ENCODE assay signal across 29 cellular contexts in the genomic region with DNA sequence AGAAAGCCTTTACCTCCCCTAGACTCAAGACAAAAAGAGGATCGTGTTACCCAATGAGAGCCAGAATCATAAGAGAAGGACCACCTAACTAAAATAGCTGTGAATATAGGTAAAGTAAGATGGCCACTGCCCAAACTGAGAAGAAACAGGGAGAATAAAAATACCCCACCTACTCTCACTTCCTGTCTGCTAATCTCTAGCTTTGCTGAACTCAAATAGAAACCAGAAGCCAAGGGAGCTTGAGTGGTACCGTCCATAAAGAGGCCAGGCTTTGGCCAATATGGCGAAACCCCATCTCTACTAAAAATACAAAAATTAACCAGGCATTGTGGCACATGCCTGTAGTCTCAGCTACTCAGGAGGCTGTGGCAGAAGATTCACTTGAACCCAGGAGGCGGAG.
DNase-seq lines count a peak whose midpoint lies in the region; ATAC-seq, FAIRE-seq and TF ChIP-seq lines count a peak whose summit lies in the region.
"Had no signal": no experiment of that assay in that cellular context is flagged by ENCODE, and none has a peak within 500 bp of the region (broad histone marks: within the 10 kb centered on the region; RNA-seq: fewer than 3 reads in every experiment).

No MANE protein-coding gene starts in this region.

- no peaks in the 10 kb centered on the region for H3K36me3 Mint-ChIP-seq in stimulated activated memory B cell treated with anti-CD40 and anti-IgM and Interleukin-4, amounts not matched to agents 10 μg/mL and 1 μg/mL and 100 μg/mL, for 72 hours
- H3K36me3 Mint-ChIP-seq: activated CD8-positive, alpha-beta memory T cell treated with anti-CD3 and anti-CD28 coated beads, Interleukin-2, amount 10 ng/mL, durations not matched to agents 7 days and 5 days; activated naive CD8-positive, alpha-beta T cell treated with anti-CD3 and anti-CD28 coated beads, Interleukin-2, amount 10 ng/mL, durations not matched to agents 7 days and 5 days; CD14-positive monocyte; naive B cell had no signal

- H3K79me2 ChIP-seq in GM12878 (ENCODE audit: control insufficient read depth, insufficient read depth, low read length), result no peaks in the 10 kb centered on the region
- H3K79me2 ChIP-seq: hepatocyte had no signal

- no TSS peak for BruUV-seq in GM12878 (replicated peaks; lab: Mats Ljungman, UMichigan)

- TF ChIP-seq CTCF in GM12878 (IDR thresholded peaks at IDR 0.05 in 2 of 3, conservative IDR thresholded peaks at IDR 0.05 in 1 of 3; ENCODE audit: control insufficient read depth in 2 of 3, extremely low read depth in 1 of 3, insufficient read depth in 1 of 3, low read depth in 3 of 3, low read length in 3 of 3) (no peak), coronary artery (IDR thresholded peaks at IDR 0.05) (no peak)

- peak; percentile 68 for ATAC-seq in GM18520 (IDR thresholded peaks at IDR 0.05; ENCODE audit: unreplicated experiment)
- ATAC-seq in HG02610 (IDR thresholded peaks at IDR 0.05; ENCODE audit: unreplicated experiment), result peak; percentile 55
- ATAC-seq in HG03575 (IDR thresholded peaks at IDR 0.05; ENCODE audit: extremely low read depth, insufficient number of reproducible peaks, low FRiP score, unreplicated experiment), result peak; percentile 53
- ATAC-seq in GM12878, result peak; percentile 82
- no peak for ATAC-seq in stimulated activated memory B cell treated with anti-CD40 and anti-IgM and Interleukin-4, amounts not matched to agents 10 μg/mL and 1 μg/mL and 100 μg/mL, for 72 hours
- ATAC-seq: activated CD8-positive, alpha-beta memory T cell treated with anti-CD3 and anti-CD28 coated beads, Interleukin-2, amount 10 ng/mL, durations not matched to agents 7 days and 5 days; HCT116; left lung had no signal

- TF ChIP-seq POLR2A in GM12878 (IDR thresholded peaks at IDR 0.05; ENCODE audit: low read depth, low read length), result no peak

- DNase-seq in GM12878 (ENCODE audit: low read depth, low spot score) (peak; percentile 0), activated gamma-delta T cell (lab: John Stamatoyannopoulos, UW) (no peak), Kasumi-1 (lab: John Stamatoyannopoulos, UW) (no peak), coronary artery (ENCODE audit: low spot score) (no peak)
- DNase-seq: activated CD4-positive, alpha-beta T cell treated with anti-CD3 and anti-CD28 coated beads, Interleukin-2, amount 10 ng/mL, durations not matched to agents 24 days and 14 days; activated CD8-positive, alpha-beta memory T cell treated with anti-CD3 and anti-CD28 coated beads, Interleukin-2, amount 10 ng/mL, durations not matched to agents 7 days and 5 days; activated naive CD8-positive, alpha-beta T cell treated with anti-CD3 and anti-CD28 coated beads, Interleukin-2, amount 10 ng/mL, durations not matched to agents 7 days and 5 days; EL; foreskin melanocyte; left lung; naive B cell; NCI-H187 treated with DMSO at 0.1 percent for 48 hours; NCI-H226; NCI-H82; stimulated activated CD4-positive, alpha-beta T cell treated with anti-CD3 and anti-CD28 coated beads, Interleukin-2, amount 100 ng/mL, for 48 hours; stomach; transverse colon had no signal

- no peak overlapping the region for H3K4me3 ChIP-seq in GM12878
- H3K4me3 ChIP-seq in coronary artery, result no peak overlapping the region
- H3K4me3 ChIP-seq: hepatocyte, left lung, SJSA1, smooth muscle cell, stomach, transverse colon had no signal

- H3K27ac Mint-ChIP-seq in stimulated activated memory B cell treated with anti-CD40 and anti-IgM and Interleukin-4, amounts not matched to agents 10 μg/mL and 1 μg/mL and 100 μg/mL, for 72 hours, result no peak overlapping the region
- H3K27ac Mint-ChIP-seq: activated CD4-positive, alpha-beta T cell treated with anti-CD3 and anti-CD28 coated beads, Interleukin-2, amount 10 ng/mL, durations not matched to agents 24 days and 14 days; activated CD8-positive, alpha-beta memory T cell treated with anti-CD3 and anti-CD28 coated beads, Interleukin-2, amount 10 ng/mL, durations not matched to agents 7 days and 5 days; activated naive CD8-positive, alpha-beta T cell treated with anti-CD3 and anti-CD28 coated beads, Interleukin-2, amount 10 ng/mL, durations not matched to agents 7 days and 5 days; activated T-helper 2 cell treated with anti-CD3 and anti-CD28 coated beads, Interferon-gamma antibody, Interleukin-2, Interleukin-4, amounts not matched to agents 10 μg/mL and 5 μg/mL and 100 μg/mL, durations not matched to agents 14 hours and 24 hours and 36 hours; CD14-positive monocyte; naive B cell had no signal

- no peaks in the 10 kb centered on the region for H4K20me1 ChIP-seq in GM12878 (ENCODE audit: control insufficient read depth, insufficient read depth)

- no peak for TF ChIP-seq RAD21 in GM12878 (IDR thresholded peaks at IDR 0.05; ENCODE audit: insufficient read depth, low read depth, low read length)

- CTCF ChIA-PET in GM12878 (lab: Yijun Ruan, JAX), result no interaction called here

- no peak overlapping the region for H3K4me3 Mint-ChIP-seq in stimulated activated memory B cell treated with anti-CD40 and anti-IgM and Interleukin-4, amounts not matched to agents 10 μg/mL and 1 μg/mL and 100 μg/mL, for 72 hours
- H3K4me3 Mint-ChIP-seq: activated CD4-positive, alpha-beta T cell treated with anti-CD3 and anti-CD28 coated beads, Interleukin-2, amount 10 ng/mL, durations not matched to agents 24 days and 14 days; activated CD8-positive, alpha-beta memory T cell treated with anti-CD3 and anti-CD28 coated beads, Interleukin-2, amount 10 ng/mL, durations not matched to agents 7 days and 5 days; activated naive CD8-positive, alpha-beta T cell treated with anti-CD3 and anti-CD28 coated beads, Interleukin-2, amount 10 ng/mL, durations not matched to agents 7 days and 5 days; CD14-positive monocyte; naive B cell had no signal

- no peaks in the 10 kb centered on the region for H3K27me3 Mint-ChIP-seq in stimulated activated memory B cell treated with anti-CD40 and anti-IgM and Interleukin-4, amounts not matched to agents 10 μg/mL and 1 μg/mL and 100 μg/mL, for 72 hours
- H3K27me3 Mint-ChIP-seq: activated CD4-positive, alpha-beta T cell treated with anti-CD3 and anti-CD28 coated beads, Interleukin-2, amount 10 ng/mL, durations not matched to agents 24 days and 14 days; activated CD8-positive, alpha-beta memory T cell treated with anti-CD3 and anti-CD28 coated beads, Interleukin-2, amount 10 ng/mL, durations not matched to agents 7 days and 5 days; activated naive CD8-positive, alpha-beta T cell treated with anti-CD3 and anti-CD28 coated beads, Interleukin-2, amount 10 ng/mL, durations not matched to agents 7 days and 5 days; naive B cell had no signal

- no peaks in the 10 kb centered on the region for H3K9me3 ChIP-seq in GM12878 (replicated peaks; ENCODE audit: control insufficient read depth, insufficient read depth, low read length)
- H3K9me3 ChIP-seq: left lung, SJSA1, stomach, transverse colon had no signal

- no peak overlapping the region for H3K4me2 ChIP-seq in GM12878 (ENCODE audit: control insufficient read depth, insufficient read depth)
- H3K4me2 ChIP-seq: hepatocyte, smooth muscle cell had no signal

- H3K9ac ChIP-seq in GM12878 (ENCODE audit: control insufficient read depth, insufficient read depth, low read length), result no peak overlapping the region

- RAD21 ChIA-PET in GM12878 (lab: Charles Lee; ENCODE audit: unreplicated experiment), result no interaction called here

- intact Hi-C loops in GM12878 (cut with micrococcal nuclease; ENCODE audit: unreplicated experiment), result no loop called here

- H3K4me1 ChIP-seq in GM12878 (ENCODE audit: control insufficient read depth, insufficient read depth, low read length), result no peaks in the 10 kb centered on the region
- H3K4me1 ChIP-seq: left lung, stomach had no signal

- TF ChIP-seq EP300 in GM12878 (IDR thresholded peaks at IDR 0.05; ENCODE audit: borderline replicate concordance in 1 of 2, control insufficient read depth in 1 of 2, low read depth in 2 of 2, low read length in 2 of 2), result no peak

- POLR2A ChIA-PET in GM12878 (lab: Charles Lee), result interaction anchor here (0.6 kb wide), 1 partner anchor 572 kb away, joined by 4 read pairs; no protein-coding TSS in a partner anchor

- H2AFZ ChIP-seq in GM12878 (ENCODE audit: control insufficient read depth, low read depth, low read length), result no peak overlapping the region
- H2AFZ ChIP-seq: hepatocyte had no signal

- no peak overlapping the region for H3K27ac ChIP-seq in GM12878 (ENCODE audit: control insufficient read depth, insufficient read depth)
- H3K27ac ChIP-seq in coronary artery, result no peak overlapping the region
- H3K27ac ChIP-seq: hepatocyte, left lung, SJSA1, stomach, transverse colon had no signal

- H3K4me1 Mint-ChIP-seq in stimulated activated memory B cell treated with anti-CD40 and anti-IgM and Interleukin-4, amounts not matched to agents 10 μg/mL and 1 μg/mL and 100 μg/mL, for 72 hours, result no peaks in the 10 kb centered on the region
- H3K4me1 Mint-ChIP-seq: activated CD4-positive, alpha-beta T cell treated with anti-CD3 and anti-CD28 coated beads, Interleukin-2, amount 10 ng/mL, durations not matched to agents 24 days and 14 days; activated naive CD8-positive, alpha-beta T cell treated with anti-CD3 and anti-CD28 coated beads, Interleukin-2, amount 10 ng/mL, durations not matched to agents 7 days and 5 days; CD14-positive monocyte; naive B cell had no signal

- 16% methylated on average over 4 of the region's 4 CpGs for WGBS in GM12878 (ENCODE audit: insufficient coverage, insufficient replicate concordance, low lambda C conversion rate, missing lambda C conversion rate)

- H3K27me3 ChIP-seq in GM12878 (replicated peaks in 1 of 2; ENCODE audit: control insufficient read depth in 2 of 2, insufficient read depth in 2 of 2, low read length in 1 of 2), result no peaks in the 10 kb centered on the region
- H3K27me3 ChIP-seq: hepatocyte, left lung, SJSA1, stomach, transverse colon had no signal

- no peak for FAIRE-seq in GM12878 (lab: Jason Lieb, UNC)
- FAIRE-seq: D721Med, RCC 7860 had no signal

- H3K9me3 Mint-ChIP-seq in stimulated activated memory B cell treated with anti-CD40 and anti-IgM and Interleukin-4, amounts not matched to agents 10 μg/mL and 1 μg/mL and 100 μg/mL, for 72 hours, result no peaks in the 10 kb centered on the region
- H3K9me3 Mint-ChIP-seq: activated CD4-positive, alpha-beta T cell treated with anti-CD3 and anti-CD28 coated beads, Interleukin-2, amount 10 ng/mL, durations not matched to agents 24 days and 14 days; activated T-helper 2 cell treated with anti-CD3 and anti-CD28 coated beads, Interferon-gamma antibody, Interleukin-2, Interleukin-4, amounts not matched to agents 10 μg/mL and 5 μg/mL and 100 μg/mL, durations not matched to agents 14 hours and 24 hours and 36 hours had no signal

- SMC1A ChIA-PET in GM12878 (lab: Charles Lee; ENCODE audit: uncharacterized antibody, unreplicated experiment), result no interaction called here

- in situ Hi-C loops in GM12878 (cut with MboI), result no loop called here

- no peaks in the 10 kb centered on the region for H3K36me3 ChIP-seq in GM12878 (ENCODE audit: control insufficient read depth in 2 of 2, insufficient read depth in 2 of 2, low read length in 1 of 2)
- H3K36me3 ChIP-seq: left lung, SJSA1, stomach, transverse colon had no signal

TF ChIP-seq in GM12878, 131 proteins besides CTCF, POLR2A, EP300 and RAD21 (continues in another document):
- TF ChIP-seq NFIC (IDR thresholded peaks at IDR 0.05; ENCODE audit: low read depth, low read length) (no peak), NR2F1 (conservative IDR thresholded peaks at IDR 0.05) (no peak), RB1 (IDR thresholded peaks at IDR 0.05; ENCODE audit: borderline replicate concordance) (no peak)
